8 cellular contexts compared by ENCODE assay signal in genomic region chr9:76394896-76395244, GRCh38. TPM values are rescaled to one million over a fixed set of nuclear protein-coding genes. Genes with fewer than 3 reads are reported as not detected.
DNase-seq lines count a peak whose midpoint lies in the region; ATAC-seq, FAIRE-seq and TF ChIP-seq lines count a peak whose summit lies in the region.

No MANE protein-coding gene starts in this region.

- DNase-seq in GM06990 (ENCODE audit: extremely low read depth, insufficient read length), result no peak
- peak; percentile 54 for DNase-seq in GM23338 (ENCODE audit: low spot score)
- DNase-seq in LoVo (ENCODE audit: low spot score), result peak; percentile 75
- peak; percentile 92 for DNase-seq in SK-N-DZ (ENCODE audit: low spot score)
- DNase-seq in GM12878 (ENCODE audit: low read depth, low spot score), result peak; percentile 23
- DNase-seq in stimulated activated CD4-positive, alpha-beta T cell treated with anti-CD3 and anti-CD28 coated beads, Interleukin-15, amount 100 ng/mL, for 1 hour (ENCODE audit: low read depth in 1 of 2, low spot score in 1 of 2), result peak; percentile 4 to 29
- no peak for DNase-seq in KG1 (lab: John Stamatoyannopoulos, UW)

- no peaks in the 10 kb centered on the region for H3K27me3 ChIP-seq in GM06990 (replicated peaks; ENCODE audit: control insufficient read depth, insufficient read depth, low read length)
- no peaks in the 10 kb centered on the region for H3K27me3 ChIP-seq in GM23338 (ENCODE audit: insufficient read depth)
- no peaks in the 10 kb centered on the region for H3K27me3 ChIP-seq in GM12878 (replicated peaks in 1 of 2; ENCODE audit: control insufficient read depth in 2 of 2, insufficient read depth in 2 of 2, low read length in 1 of 2)
- H3K27me3 ChIP-seq in iPS-18a (ENCODE audit: control insufficient read depth, insufficient read depth, low read length), result no peaks in the 10 kb centered on the region

- TF ChIP-seq RAD21 in GM12878 (IDR thresholded peaks at IDR 0.05; ENCODE audit: insufficient read depth, low read depth, low read length), result no peak

- H3K4me2 ChIP-seq in GM23338 (peak overlapping the region; percentile 92), GM12878 (ENCODE audit: control insufficient read depth, insufficient read depth) (peak overlapping the region; percentile 94)

- no peaks in the 10 kb centered on the region for H3K9me3 ChIP-seq in GM12878 (replicated peaks; ENCODE audit: control insufficient read depth, insufficient read depth, low read length)
- H3K9me3 ChIP-seq in iPS-18a (ENCODE audit: control insufficient read depth, low read depth, low read length), result no peaks in the 10 kb centered on the region

- peaks cover 15% of the 10 kb centered on the region; the same call in 2 of the 3 replicates for H3K36me3 Mint-ChIP-seq in GM23338 (ENCODE audit: low read depth)

- H3K36me3 ChIP-seq in GM06990 (ENCODE audit: control insufficient read depth, insufficient read depth, low read length), result no peaks in the 10 kb centered on the region
- H3K36me3 ChIP-seq in GM23338 (ENCODE audit: insufficient read depth), result no peaks in the 10 kb centered on the region
- no peaks in the 10 kb centered on the region for H3K36me3 ChIP-seq in GM12878 (ENCODE audit: control insufficient read depth in 2 of 2, insufficient read depth in 2 of 2, low read length in 1 of 2)
- no peaks in the 10 kb centered on the region for H3K36me3 ChIP-seq in iPS-18a (ENCODE audit: control insufficient read depth, low read depth, low read length)

- peak overlapping the region; percentile 95 for H3K27ac ChIP-seq in GM23338 (ENCODE audit: low read depth)
- peak overlapping the region; percentile 47 for H3K27ac ChIP-seq in GM12878 (ENCODE audit: control insufficient read depth, insufficient read depth)
- H3K27ac ChIP-seq in iPS-18a (ENCODE audit: low read length), result peak overlapping the region; percentile 79

- ATAC-seq in GM23338 (peak; percentile 53), GM12878 (peak; percentile 51)

- intact Hi-C loops in GM12878 (cut with micrococcal nuclease; ENCODE audit: unreplicated experiment), result no loop called here

- TF ChIP-seq CTCF in GM06990 (IDR thresholded peaks at IDR 0.05; ENCODE audit: insufficient read depth, low read length, poor library complexity, severe bottlenecking) (no peak), GM23338 (conservative IDR thresholded peaks at IDR 0.05; ENCODE audit: low read depth in 2 of 2) (no peak), GM12878 (IDR thresholded peaks at IDR 0.05 in 2 of 3, conservative IDR thresholded peaks at IDR 0.05 in 1 of 3; ENCODE audit: control insufficient read depth in 2 of 3, extremely low read depth in 1 of 3, insufficient read depth in 1 of 3, low read depth in 3 of 3, low read length in 3 of 3) (no peak)

- RAD21 ChIA-PET in GM12878 (lab: Charles Lee; ENCODE audit: unreplicated experiment), result interaction anchor here (0.8 to 2.7 kb wide), 13 partner anchors 10 to 309 kb away, joined by 3 to 13 read pairs (median 5); partner anchors contain the start of gene GCNT1

- peaks cover 2% of the 10 kb centered on the region; the same call in 1 of the 3 replicates for H3K4me1 Mint-ChIP-seq in GM23338

- POLR2A ChIA-PET in GM12878 (lab: Charles Lee), result interaction anchor here (0.5 to 1.6 kb wide), 5 partner anchors 10 to 246 kb away, joined by 3 to 9 read pairs (median 6); no protein-coding TSS in a partner anchor

- BruUV-seq in GM12878 (replicated peaks; lab: Mats Ljungman, UMichigan), result no TSS peak

- H3K4me3 ChIP-seq in GM06990 (replicated peaks; ENCODE audit: low read depth, low read length), result peak overlapping the region; percentile 94
- H3K4me3 ChIP-seq in GM23338, result peak overlapping the region; percentile 75
- peak overlapping the region; percentile 94 for H3K4me3 ChIP-seq in GM12878
- peak overlapping the region; percentile 99 for H3K4me3 ChIP-seq in iPS-18a (ENCODE audit: low read length)

- no peak for FAIRE-seq in GM12878 (lab: Jason Lieb, UNC)

- peaks cover 2% of the 10 kb centered on the region; the same call in 1 of the 3 replicates for H3K9me3 Mint-ChIP-seq in GM23338

- H3K4me3 Mint-ChIP-seq in GM23338, result peak overlapping the region; percentile 88

- CTCF ChIA-PET in GM12878 (lab: Yijun Ruan, JAX), result interaction anchor here (0.6 to 2.9 kb wide), 12 partner anchors 10 to 1480 kb away, joined by 3 to 15 read pairs (median 5); no protein-coding TSS in a partner anchor

- H4K20me1 ChIP-seq in GM23338 (replicated peaks; ENCODE audit: insufficient read depth) (no peaks in the 10 kb centered on the region), GM12878 (ENCODE audit: control insufficient read depth, insufficient read depth) (no peaks in the 10 kb centered on the region)

- H3K27ac Mint-ChIP-seq in GM23338, result peak overlapping the region; percentile 95

- no peak for TF ChIP-seq POLR2A in GM12878 (IDR thresholded peaks at IDR 0.05; ENCODE audit: low read depth, low read length)

- H2AFZ ChIP-seq in GM23338 (peak overlapping the region; percentile 94), GM12878 (ENCODE audit: control insufficient read depth, low read depth, low read length) (peak overlapping the region; percentile 90)

- no peaks in the 10 kb centered on the region; the same call in 1 of the 2 replicates for H3K4me1 ChIP-seq in GM23338 (ENCODE audit: insufficient read depth)
- peaks cover 4% of the 10 kb centered on the region for H3K4me1 ChIP-seq in GM12878 (ENCODE audit: control insufficient read depth, insufficient read depth, low read length)
- no peaks in the 10 kb centered on the region for H3K4me1 ChIP-seq in iPS-18a (ENCODE audit: control insufficient read depth, low read depth, low read length)

- H3K79me2 ChIP-seq in GM23338 (replicated peaks; ENCODE audit: insufficient read depth) (peaks cover 25% of the 10 kb centered on the region), GM12878 (ENCODE audit: control insufficient read depth, insufficient read depth, low read length) (peaks cover 7% of the 10 kb centered on the region)

- H3F3A ChIP-seq in GM23338 (replicated peaks; ENCODE audit: low read depth), result peaks cover 10% of the 10 kb centered on the region

- no peak for TF ChIP-seq EP300 in GM12878 (IDR thresholded peaks at IDR 0.05; ENCODE audit: borderline replicate concordance in 1 of 2, control insufficient read depth in 1 of 2, low read depth in 2 of 2, low read length in 2 of 2)

- H3K27me3 Mint-ChIP-seq in GM23338 (ENCODE audit: insufficient read depth, low read depth, poor library complexity), result peaks cover 3% of the 10 kb centered on the region

- SMC1A ChIA-PET in GM12878 (lab: Charles Lee; ENCODE audit: uncharacterized antibody, unreplicated experiment), result interaction anchor here (0.8 to 3.2 kb wide), 16 partner anchors 10 to 268 kb away, joined by 3 to 19 read pairs (median 4); no protein-coding TSS in a partner anchor

- peak overlapping the region; percentile 65 for H3K9ac ChIP-seq in GM12878 (ENCODE audit: control insufficient read depth, insufficient read depth, low read length)
- H3K9ac ChIP-seq in iPS-18a (ENCODE audit: low read length), result peak overlapping the region; percentile 97

- in situ Hi-C loops in GM12878 (cut with MboI), result no loop called here

- no peaks in the 10 kb centered on the region for H3K9me2 ChIP-seq in GM23338 (ENCODE audit: insufficient read depth)

- 0% methylated on average over 14 of the region's 14 CpGs for WGBS in GM12878 (ENCODE audit: insufficient coverage, insufficient replicate concordance, low lambda C conversion rate, missing lambda C conversion rate)

TF ChIP-seq in GM23338, 12 proteins besides CTCF, POLR2A, EP300 and RAD21 (continues in another document):
- no peak for TF ChIP-seq CREB1 (CRISPR knock-in tag; IDR thresholded peaks at IDR 0.05; ENCODE audit: low read depth)

TF ChIP-seq in GM12878, 131 proteins besides CTCF, POLR2A, EP300 and RAD21:
- TF ChIP-seq RUNX3 (IDR thresholded peaks at IDR 0.05; ENCODE audit: low read length) (peak; percentile 9; the same call in 1 of the 2 replicates), MTA2 (IDR thresholded peaks at IDR 0.05; ENCODE audit: low read depth) (no peak), MXI1 (IDR thresholded peaks at IDR 0.05; ENCODE audit: low read depth, low read length) (peak; percentile 11; the same call in 1 of the 2 replicates), ESRRA (IDR thresholded peaks at IDR 0.05; ENCODE audit: low read length) (no peak), POLR2AphosphoS5 (IDR thresholded peaks at IDR 0.05; ENCODE audit: low read length) (0 out of 2 replicates have a peak, but pooled peaks have one; percentile 1)
- TF ChIP-seq, protein P1, sequence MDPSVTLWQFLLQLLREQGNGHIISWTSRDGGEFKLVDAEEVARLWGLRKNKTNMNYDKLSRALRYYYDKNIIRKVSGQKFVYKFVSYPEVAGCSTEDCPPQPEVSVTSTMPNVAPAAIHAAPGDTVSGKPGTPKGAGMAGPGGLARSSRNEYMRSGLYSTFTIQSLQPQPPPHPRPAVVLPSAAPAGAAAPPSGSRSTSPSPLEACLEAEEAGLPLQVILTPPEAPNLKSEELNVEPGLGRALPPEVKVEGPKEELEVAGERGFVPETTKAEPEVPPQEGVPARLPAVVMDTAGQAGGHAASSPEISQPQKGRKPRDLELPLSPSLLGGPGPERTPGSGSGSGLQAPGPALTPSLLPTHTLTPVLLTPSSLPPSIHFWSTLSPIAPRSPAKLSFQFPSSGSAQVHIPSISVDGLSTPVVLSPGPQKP (IDR thresholded peaks at IDR 0.05; ENCODE audit: low read depth, low read length), result no peak

RNA-seq across cellular contexts. Expression of gene RFK, which starts 0.6 kb away (rescaled TPM):
- total RNA-seq in GM23338 (2014; rRNA removed; shearing (Covaris generic)), result 15.2 and 19.0 TPM in 2 replicates
- 15.4 and 17.3 TPM in 2 replicates for polyA plus RNA-seq in GM23338 (2016; fragmentation: Nextera tagmentation; extraction: Ambion mirVana)
- 56.4 and 57.5 TPM in 2 replicates for polyA plus RNA-seq in SK-N-DZ (2014; cell fraction: cytosol; rRNA removed)
- 13.1 and 15.6 TPM in 2 replicates for polyA plus RNA-seq in SK-N-DZ (2014; cell fraction: nucleus; rRNA removed)
- total RNA-seq in GM12878 (2013; cell fraction: nucleolus; rRNA removed), result 7.3 and 7.7 TPM in 2 replicates
- total RNA-seq in GM12878 (2014; rRNA removed), result 11.4 and 11.5 TPM in 2 replicates
- total RNA-seq in GM12878 (2014; rRNA removed; fragmentation: Illumina TruSeq; extraction: Trizol), result 12.1 and 12.8 TPM in 2 replicates
- 8.3 TPM in 2 replicates for total RNA-seq in GM12878 (2021)
- 2.3 TPM for polyA plus RNA-seq in GM12878 (2011; ENCODE audit: low read depth)
- polyA plus RNA-seq in GM12878 (2011; rRNA removed), result 18.6 and 28.7 TPM in 2 replicates
- polyA plus RNA-seq in GM12878 (2011; cell fraction: cytosol; rRNA removed), result 5.6 and 6.2 TPM in 2 replicates
- 2.8 and 4.3 TPM in 2 replicates for polyA plus RNA-seq in GM12878 (2011; cell fraction: nucleus; rRNA removed)
- polyA plus RNA-seq in GM12878 (2012), result 3.8 and 4.7 TPM in 2 replicates
- 13.0 and 15.2 TPM in 2 replicates for polyA plus RNA-seq in GM12878 (2014; fragmentation: Illumina TruSeq; extraction: Trizol)
- polyA plus RNA-seq in GM12878 (2014; fragmentation: Nextera tagmentation; extraction: Ambion mirVana), result 1 to 10 TPM; 4.4 to 7.9 TPM
- 7.0 and 7.5 TPM in 2 replicates for polyA plus RNA-seq in GM12878 (2014; rRNA removed)
- 10 to 100 TPM; 11.7 to 12.5 TPM for polyA plus RNA-seq in GM12878 (2016; fragmentation: Nextera tagmentation; extraction: Ambion mirVana)
- polyA minus RNA-seq in GM12878 (2011; rRNA and poly(A)+ RNA removed), result 3.5 and 6.9 TPM in 2 replicates
- 4.0 and 4.5 TPM in 2 replicates for polyA minus RNA-seq in GM12878 (2011; cell fraction: cytosol; rRNA and poly(A)+ RNA removed)
- 4.8 and 10.6 TPM in 2 replicates for polyA minus RNA-seq in GM12878 (2011; cell fraction: nucleus; rRNA and poly(A)+ RNA removed)

Comparison
In these comparisons a context has a peak if more than half of its experiments do, and no peak if none do; other contexts are left out.
1. DNase-seq: peak in GM23338 (single experiment), LoVo (single experiment), SK-N-DZ (single experiment), GM12878 (single experiment) and stimulated activated CD4-positive, alpha-beta T cell treated with anti-CD3 and anti-CD28 coated beads, Interleukin-15, amount 100 ng/mL, for 1 hour (2 of 2); none in GM06990 (single experiment) and KG1 (single experiment).
2. Peak in every context shown above with its lines, with median percentiles within 50 percentile points of each other: H3K4me3 ChIP-seq and H3K27ac ChIP-seq.